ENCODE assay signal across 9 cellular contexts in the genomic region with DNA sequence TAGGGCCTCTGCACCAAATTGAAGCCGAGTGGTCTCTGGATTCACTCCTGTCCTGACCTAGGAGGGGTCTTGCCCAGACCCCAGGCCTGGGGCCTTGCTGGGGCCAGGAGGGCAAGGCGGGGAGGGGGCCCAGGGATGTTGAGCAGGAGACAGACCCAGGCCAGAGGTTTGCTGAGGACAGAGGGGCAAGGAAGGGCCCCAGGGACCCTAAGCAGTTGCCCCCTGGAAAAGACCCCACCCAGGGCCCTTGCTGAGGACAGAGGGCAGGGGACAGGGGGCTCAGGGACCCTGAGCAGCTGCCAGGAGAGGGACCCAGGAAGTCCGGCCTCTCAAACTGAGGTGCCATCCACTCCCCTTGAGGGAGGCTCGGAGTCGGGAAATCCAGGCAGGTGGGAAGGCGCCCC. TPM values are rescaled to one million over a fixed set of nuclear protein-coding genes. Genes with fewer than 3 reads are reported as not detected.
"Had no signal": no experiment of that assay in that cellular context is flagged by ENCODE, and none has a peak within 500 bp of the region (broad histone marks: within the 10 kb centered on the region; RNA-seq: fewer than 3 reads in every experiment).

No MANE protein-coding gene starts in this region.

- H3K9me3 ChIP-seq: pancreas had no signal

- H3K27me3 ChIP-seq: pancreas had no signal

- H3K9me3 Mint-ChIP-seq: neural crest cell; T-helper 1 cell treated with Interleukin-12 subunit alpha and Interleukin-12 subunit beta and Interleukin-4 antibody, amounts not matched to agents 30 μg/mL and 1 μg/mL, for 36 hours had no signal

- H3K36me3 Mint-ChIP-seq: activated naive CD8-positive, alpha-beta T cell had no signal

- FAIRE-seq: pancreas, small intestine had no signal

- H3K4me3 ChIP-seq: left lung, pancreas, tibial artery had no signal

- H3K27ac ChIP-seq: left lung, pancreas, tibial artery had no signal

- H3K36me3 ChIP-seq: left lung, pancreas, tibial artery had no signal

- H3K27ac Mint-ChIP-seq: activated naive CD8-positive, alpha-beta T cell; endodermal cell; T-helper 1 cell treated with Interleukin-12 subunit alpha and Interleukin-12 subunit beta and Interleukin-4 antibody, amounts not matched to agents 30 μg/mL and 1 μg/mL, for 36 hours had no signal

- H3K4me3 Mint-ChIP-seq: activated naive CD8-positive, alpha-beta T cell; endodermal cell; neural crest cell; T-helper 1 cell treated with Interleukin-12 subunit alpha and Interleukin-12 subunit beta and Interleukin-4 antibody, amounts not matched to agents 30 μg/mL and 1 μg/mL, for 36 hours had no signal

RNA-seq across cellular contexts. Expression of a gene that starts 32.7 kb away (rescaled TPM):
- total RNA-seq: dermis microvascular lymphatic vessel endothelial cell, endodermal cell, left lung, neural crest cell, pancreas had no signal
- polyA plus RNA-seq: pancreas, small intestine had no signal
